In the genomic region with DNA sequence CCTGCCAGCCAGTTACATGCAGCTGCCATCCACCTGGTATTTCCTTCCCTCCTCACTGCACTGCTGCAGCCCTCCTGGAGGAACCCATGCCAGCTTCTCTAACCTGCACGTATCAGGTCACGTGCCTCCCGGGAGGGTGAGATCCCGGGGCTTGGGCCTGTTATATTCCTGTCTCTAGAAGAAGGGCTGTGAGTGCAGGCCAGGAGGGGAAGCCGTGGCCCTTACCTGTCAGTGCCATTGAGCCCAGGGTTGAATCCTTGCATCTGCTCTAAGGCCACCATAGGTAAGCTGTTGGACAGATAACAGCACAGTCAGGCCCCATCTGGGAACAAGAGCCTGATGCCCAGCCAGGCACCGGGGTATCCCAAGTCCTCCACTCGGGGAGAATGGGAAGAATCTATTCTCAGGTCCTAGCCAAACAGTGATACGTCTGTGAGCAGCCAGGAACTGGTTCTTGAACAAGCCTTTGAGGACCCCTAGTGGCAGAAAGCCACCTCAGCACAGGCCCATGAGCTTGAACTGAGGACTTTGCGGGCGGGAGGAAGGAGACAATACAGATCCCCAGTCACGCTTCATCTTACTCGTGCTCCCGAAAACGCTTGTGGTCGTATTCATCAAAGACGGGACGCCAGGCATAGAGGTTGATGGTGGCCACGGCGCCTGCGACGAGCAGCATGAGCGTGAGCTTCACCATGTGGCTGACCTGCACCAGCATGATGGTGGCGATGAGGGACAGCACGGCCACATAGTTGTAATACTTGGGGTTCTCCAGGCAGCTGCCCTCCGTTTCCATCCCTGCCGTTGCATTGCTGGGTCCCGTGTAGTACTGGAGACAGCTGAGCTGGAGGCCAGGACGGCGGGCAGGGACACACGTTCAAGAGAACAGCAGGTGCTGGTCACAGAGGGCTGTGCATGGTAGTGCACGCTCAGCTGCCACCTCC, we compare ENCODE assay signal across 8 cellular contexts. TPM values are rescaled to one million over a fixed set of nuclear protein-coding genes. Genes with fewer than 3 reads are reported as not detected.
DNase-seq lines count a peak whose midpoint lies in the region; ATAC-seq and TF ChIP-seq lines count a peak whose summit lies in the region.

No MANE protein-coding gene starts in this region.

- peaks cover 39% of the 10 kb centered on the region for H3K36me3 Mint-ChIP-seq in activated CD4-positive, alpha-beta T cell treated with anti-CD3 and anti-CD28 coated beads for 36 hours (ENCODE audit: low read depth)

- H3K9me3 Mint-ChIP-seq in activated CD4-positive, alpha-beta T cell treated with anti-CD3 and anti-CD28 coated beads for 36 hours (ENCODE audit: low read depth), result no peaks in the 10 kb centered on the region

- H3K4me1 ChIP-seq in left lung, result peaks cover 0 to 6% of the 10 kb centered on the region in 2 donors

- H3K27ac ChIP-seq in left lung, result no peak overlapping the region

- H3K27me3 Mint-ChIP-seq in activated CD4-positive, alpha-beta T cell treated with anti-CD3 and anti-CD28 coated beads for 36 hours, result no peaks in the 10 kb centered on the region

- H3K4me1 Mint-ChIP-seq in activated CD4-positive, alpha-beta T cell treated with anti-CD3 and anti-CD28 coated beads for 36 hours, result peaks cover 20% of the 10 kb centered on the region

- H3K36me3 ChIP-seq in left lung, result peaks cover 0 to 11% of the 10 kb centered on the region in 2 donors

- intact Hi-C loops in activated CD4-positive, alpha-beta T cell treated with anti-CD3 and anti-CD28 coated beads for 36 hours (cut with DNase I, micrococcal nuclease), result loop anchor here (1.0 kb wide), 3 partner anchors 337 to 417 kb away; no protein-coding TSS in a partner anchor
- intact Hi-C loops in left lung (cut with DNase I), result loop anchor here (5.0 to 10.0 kb wide), 2 partner anchors 413 to 415 kb away; no protein-coding TSS in a partner anchor

- POLR2A ChIA-PET in activated CD4-positive, alpha-beta T cell treated with anti-CD3 and anti-CD28 coated beads for 36 hours (lab: Charles Lee), result no interaction called here

- no peak overlapping the region for H3K27ac Mint-ChIP-seq in activated CD4-positive, alpha-beta T cell treated with anti-CD3 and anti-CD28 coated beads for 36 hours

- ATAC-seq in GM18505 (IDR thresholded peaks at IDR 0.05; ENCODE audit: unreplicated experiment), result no peak
- ATAC-seq in HG03159 (IDR thresholded peaks at IDR 0.05; ENCODE audit: unreplicated experiment), result peak; percentile 75
- peak; percentile 85 for ATAC-seq in activated CD4-positive, alpha-beta T cell treated with anti-CD3 and anti-CD28 coated beads for 36 hours
- peak; percentile 96 for ATAC-seq in left lung

- CTCF ChIA-PET in activated CD4-positive, alpha-beta T cell treated with anti-CD3 and anti-CD28 coated beads for 36 hours (lab: Charles Lee), result interaction anchor here (0.5 to 4.1 kb wide), 29 partner anchors 9 to 957 kb away, joined by 3 to 67 read pairs (median 4); a partner anchor contains a TSS

- TF ChIP-seq CTCF in choroid plexus epithelial cell (conservative IDR thresholded peaks at IDR 0.05; ENCODE audit: low read depth, low read length), result peak; percentile 97
- peak; percentile 71 to 90 for TF ChIP-seq CTCF in left lung (IDR thresholded peaks at IDR 0.05)

- no peaks in the 10 kb centered on the region for H3K27me3 ChIP-seq in left lung

- H3K4me3 ChIP-seq in choroid plexus epithelial cell (ENCODE audit: low read depth, low read length) (no peak overlapping the region), left lung (no peak overlapping the region)

- no peak overlapping the region for H3K4me3 Mint-ChIP-seq in activated CD4-positive, alpha-beta T cell treated with anti-CD3 and anti-CD28 coated beads for 36 hours

- DNase-seq in A172 (ENCODE audit: low spot score) (peak; percentile 73), NCI-H510A (lab: John Stamatoyannopoulos, UW) (peak; percentile 73), choroid plexus epithelial cell (ENCODE audit: low read depth) (peak; percentile 96), left lung (peak in 1 of 2 donors; percentile 74)
- peak; percentile 84 for DNase-seq in activated CD4-positive, alpha-beta T cell treated with anti-CD3 and anti-CD28 coated beads for 36 hours
- DNase-seq in stimulated activated CD4-positive, alpha-beta T cell treated with anti-CD3 and anti-CD28 coated beads, Interleukin-4, amount 100 ng/mL, for 24 hours, result peak; percentile 76

- TF ChIP-seq POLR2A in GM18505 (IDR thresholded peaks at IDR 0.05; ENCODE audit: borderline replicate concordance, extremely low read depth, insufficient read depth, insufficient read length), result peak; percentile 10

- no peaks in the 10 kb centered on the region for H3K9me3 ChIP-seq in left lung

RNA-seq across cellular contexts. Expression of a gene that starts 34.4 kb away (rescaled TPM):
- 47.1 and 54.0 TPM in 2 replicates for total RNA-seq in A172 (2014; rRNA removed; shearing (Covaris generic))
- total RNA-seq in activated CD4-positive, alpha-beta T cell treated with anti-CD3 and anti-CD28 coated beads for 36 hours, result 10 to 100 TPM; 42.4 to 42.7 TPM
- total RNA-seq in left lung, result 10 to 100 TPM in 1 of 2 donors, 1 to 10 TPM in 1; 9.9 to 10.6 TPM

RNA-seq across cellular contexts. Expression of a gene that starts 34.4 kb away (rescaled TPM):
- 41.9 and 51.6 TPM in 2 replicates for total RNA-seq in A172 (2014; rRNA removed; shearing (Covaris generic))
- 10 to 100 TPM; 22.3 to 26.5 TPM for total RNA-seq in activated CD4-positive, alpha-beta T cell treated with anti-CD3 and anti-CD28 coated beads for 36 hours
- total RNA-seq in left lung, result 10 to 100 TPM; 31.3 to 45.0 TPM
